In the genomic region with DNA sequence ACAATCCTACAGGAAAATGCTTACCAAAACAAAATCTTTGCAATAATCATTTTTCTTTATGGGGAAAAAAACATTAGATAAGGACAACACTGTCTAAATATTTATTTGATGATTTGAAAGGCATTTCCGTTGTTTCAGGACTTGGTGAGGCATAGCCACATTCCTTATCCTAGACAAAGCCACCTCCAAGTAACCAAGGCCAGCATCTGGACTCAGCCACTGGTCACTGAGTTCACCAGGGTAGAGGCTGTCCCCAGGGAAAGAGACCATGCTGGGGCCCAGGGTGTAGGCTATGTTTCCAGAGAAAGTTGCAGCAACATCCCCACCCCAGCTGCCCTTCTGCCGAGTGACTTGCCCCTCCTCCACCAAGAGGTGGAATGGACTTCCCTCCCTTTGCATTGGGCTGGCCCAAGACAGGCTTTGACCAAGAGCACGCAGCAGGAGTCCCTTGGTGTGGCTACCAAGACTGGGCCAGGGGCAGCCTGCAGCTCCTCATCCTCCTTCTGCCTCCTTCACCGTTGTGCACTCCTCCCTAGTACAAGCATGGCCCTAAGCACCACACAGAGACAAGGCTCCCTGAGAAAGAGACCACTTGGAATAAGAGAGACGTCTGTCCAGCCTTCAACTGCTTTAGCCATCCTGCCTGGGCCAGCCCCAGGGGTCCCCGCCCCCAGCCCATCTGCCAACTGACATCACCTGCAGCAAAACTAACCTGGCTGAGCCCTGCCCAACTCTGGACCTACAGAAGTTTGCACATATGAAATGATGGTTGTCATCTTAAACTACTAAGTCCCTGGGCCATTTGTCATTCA, we compare ENCODE assay signal across 21 cellular contexts.
DNase-seq lines count a peak whose midpoint lies in the region; ATAC-seq and TF ChIP-seq lines count a peak whose summit lies in the region.
"Had no signal": no experiment of that assay in that cellular context is flagged by ENCODE, and none has a peak within 500 bp of the region (broad histone marks: within the 10 kb centered on the region; RNA-seq: fewer than 3 reads in every experiment).

No MANE protein-coding gene starts in this region.

- no peaks in the 10 kb centered on the region for H3K27me3 Mint-ChIP-seq in activated CD4-positive, alpha-beta T cell treated with anti-CD3 and anti-CD28 coated beads, Interleukin-2, amount 10 ng/mL, durations not matched to agents 7 days and 5 days
- H3K27me3 Mint-ChIP-seq in HFFc6 (ENCODE audit: insufficient read depth) = no peaks in the 10 kb centered on the region; the same call in 1 of the 2 replicates
- no peaks in the 10 kb centered on the region for H3K27me3 Mint-ChIP-seq in chondrocyte (ENCODE audit: low read depth)
- H3K27me3 Mint-ChIP-seq in Calu3 (ENCODE audit: unreplicated experiment) = no peaks in the 10 kb centered on the region
- H3K27me3 Mint-ChIP-seq: activated CD4-positive, alpha-beta T cell treated with anti-CD3 and anti-CD28 coated beads for 36 hours had no signal

- no peaks in the 10 kb centered on the region for H3K9me3 Mint-ChIP-seq in activated CD4-positive, alpha-beta T cell treated with anti-CD3 and anti-CD28 coated beads, Interleukin-2, amount 10 ng/mL, durations not matched to agents 7 days and 5 days
- no peaks in the 10 kb centered on the region for H3K9me3 Mint-ChIP-seq in HFFc6
- H3K9me3 Mint-ChIP-seq in chondrocyte (ENCODE audit: low read depth) = no peaks in the 10 kb centered on the region
- H3K9me3 Mint-ChIP-seq in Calu3 (ENCODE audit: low read depth, unreplicated experiment) = no peaks in the 10 kb centered on the region

- H3K4me3 Mint-ChIP-seq in activated CD4-positive, alpha-beta T cell treated with anti-CD3 and anti-CD28 coated beads, Interleukin-2, amount 10 ng/mL, durations not matched to agents 7 days and 5 days = no peak overlapping the region
- H3K4me3 Mint-ChIP-seq in HFFc6 (no peak overlapping the region; the same call in 1 of the 2 replicates), chondrocyte (ENCODE audit: unreplicated experiment) (no peak overlapping the region), Calu3 (ENCODE audit: low read depth, unreplicated experiment) (no peak overlapping the region)
- H3K4me3 Mint-ChIP-seq: activated CD4-positive, alpha-beta T cell treated with anti-CD3 and anti-CD28 coated beads for 36 hours; endodermal cell; stimulated activated naive B cell treated with anti-CD40 and anti-IgM and Interleukin-4, amounts not matched to agents 10 μg/mL and 1 μg/mL and 100 μg/mL, for 72 hours had no signal

- CTCF ChIA-PET in activated CD4-positive, alpha-beta T cell treated with anti-CD3 and anti-CD28 coated beads, Interleukin-2, amount 10 ng/mL, durations not matched to agents 7 days and 5 days (lab: Charles Lee) = interaction anchor here (1.0 to 2.1 kb wide), 3 partner anchors 12 to 16 kb away, joined by 3 to 6 read pairs (median 5); no protein-coding TSS in a partner anchor
- CTCF ChIA-PET in Calu3 (lab: Charles Lee) = no interaction called here

- peaks cover 42% of the 10 kb centered on the region for H3K4me1 Mint-ChIP-seq in activated CD4-positive, alpha-beta T cell treated with anti-CD3 and anti-CD28 coated beads, Interleukin-2, amount 10 ng/mL, durations not matched to agents 7 days and 5 days
- H3K4me1 Mint-ChIP-seq in HFFc6 (ENCODE audit: low read depth) (peaks cover 30% of the 10 kb centered on the region), chondrocyte (ENCODE audit: low read depth) (peaks cover 2% of the 10 kb centered on the region), Calu3 (ENCODE audit: low read depth, unreplicated experiment) (no peaks in the 10 kb centered on the region)
- H3K4me1 Mint-ChIP-seq: endodermal cell had no signal

- peak overlapping the region; percentile 50 for H3K27ac Mint-ChIP-seq in activated CD4-positive, alpha-beta T cell treated with anti-CD3 and anti-CD28 coated beads, Interleukin-2, amount 10 ng/mL, durations not matched to agents 7 days and 5 days
- H3K27ac Mint-ChIP-seq in HFFc6 (no peak overlapping the region), chondrocyte (ENCODE audit: unreplicated experiment) (no peak overlapping the region), Calu3 (ENCODE audit: unreplicated experiment) (no peak overlapping the region)
- H3K27ac Mint-ChIP-seq: activated CD4-positive, alpha-beta T cell treated with anti-CD3 and anti-CD28 coated beads for 36 hours; endodermal cell; stimulated activated naive B cell treated with anti-CD40 and anti-IgM and Interleukin-4, amounts not matched to agents 10 μg/mL and 1 μg/mL and 100 μg/mL, for 72 hours had no signal

- no peak for TF ChIP-seq CTCF in HFFc6 (IDR thresholded peaks at IDR 0.05)
- no peak for TF ChIP-seq CTCF in chondrocyte (IDR thresholded peaks at IDR 0.05)
- no peak for TF ChIP-seq CTCF in Calu3 (IDR thresholded peaks at IDR 0.05; ENCODE audit: unreplicated experiment)

- peaks cover 7% of the 10 kb centered on the region for H3K36me3 Mint-ChIP-seq in activated CD4-positive, alpha-beta T cell treated with anti-CD3 and anti-CD28 coated beads, Interleukin-2, amount 10 ng/mL, durations not matched to agents 7 days and 5 days (ENCODE audit: low read depth)
- H3K36me3 Mint-ChIP-seq in HFFc6 (ENCODE audit: low read depth) (no peaks in the 10 kb centered on the region), chondrocyte (ENCODE audit: low read depth) (no peaks in the 10 kb centered on the region), Calu3 (ENCODE audit: insufficient read depth, unreplicated experiment) (no peaks in the 10 kb centered on the region)
- H3K36me3 Mint-ChIP-seq: stimulated activated naive B cell treated with anti-CD40 and anti-IgM and Interleukin-4, amounts not matched to agents 10 μg/mL and 1 μg/mL and 100 μg/mL, for 72 hours had no signal

- no peak for DNase-seq in activated CD4-positive, alpha-beta T cell treated with anti-CD3 and anti-CD28 coated beads, Interleukin-2, amount 10 ng/mL, durations not matched to agents 7 days and 5 days
- no peak for DNase-seq in activated CD4-positive, alpha-beta T cell treated with anti-CD3 and anti-CD28 coated beads, Interleukin-2, amount 50 U/mL, for 1 hour
- peak; percentile 50 for DNase-seq in HFFc6
- peak; percentile 47 for DNase-seq in chondrocyte (ENCODE audit: low spot score)
- peak; percentile 28 for DNase-seq in sciatic nerve (ENCODE audit: low spot score)
- no peak for DNase-seq in cerebellar cortex (ENCODE audit: low spot score)
- no peak for DNase-seq in CD1c-positive myeloid dendritic cell (ENCODE audit: extremely low spot score)
- DNase-seq in Calu3 = no peak
- DNase-seq: activated CD4-positive, alpha-beta T cell treated with anti-CD3 and anti-CD28 coated beads for 36 hours; activated CD8-positive, alpha-beta memory T cell treated with anti-CD3 and anti-CD28 coated beads, Interleukin-2, amount 50 U/mL, for 48 hours; activated effector memory CD4-positive, alpha-beta T cell treated with anti-CD3 and anti-CD28 coated beads, Interleukin-2, amount 50 U/mL, for 16 hours; BE2C; Caco-2; cortex of kidney; endodermal cell; esophagus squamous epithelium; NCI-H1105 treated with DMSO at 0.1 percent for 48 hours; NCI-H2081; NCI-H345; SHP77 treated with DMSO at 0.1 percent for 48 hours; stimulated activated naive B cell treated with anti-CD40 and anti-IgM and Interleukin-4, amounts not matched to agents 10 μg/mL and 1 μg/mL and 100 μg/mL, for 72 hours had no signal

- intact Hi-C loops in sciatic nerve (cut with DNase I) (no loop called here), Calu3 (cut with micrococcal nuclease; ENCODE audit: unreplicated experiment) (no loop called here)

- POLR2A ChIA-PET in activated CD4-positive, alpha-beta T cell treated with anti-CD3 and anti-CD28 coated beads, Interleukin-2, amount 10 ng/mL, durations not matched to agents 7 days and 5 days (lab: Charles Lee) = no interaction called here

- no peak for ATAC-seq in sciatic nerve
- ATAC-seq: activated CD4-positive, alpha-beta T cell treated with anti-CD3 and anti-CD28 coated beads for 36 hours; stimulated activated naive B cell treated with anti-CD40 and anti-IgM and Interleukin-4, amounts not matched to agents 10 μg/mL and 1 μg/mL and 100 μg/mL, for 72 hours had no signal

- BruUV-seq in Calu3 (replicated peaks; lab: Mats Ljungman, UMichigan) = no TSS peak

Comparison
In these comparisons a context has a peak if more than half of its experiments do, and no peak if none do; other contexts are left out.
1. DNase-seq: peak in HFFc6 (single experiment), chondrocyte (single experiment) and sciatic nerve (single experiment); none in activated CD4-positive, alpha-beta T cell treated with anti-CD3 and anti-CD28 coated beads, Interleukin-2, amount 10 ng/mL, durations not matched to agents 7 days and 5 days (single experiment), activated CD4-positive, alpha-beta T cell treated with anti-CD3 and anti-CD28 coated beads, Interleukin-2, amount 50 U/mL, for 1 hour (single experiment), cerebellar cortex (single experiment), CD1c-positive myeloid dendritic cell (single experiment) and Calu3 (single experiment).